In the genomic region with DNA sequence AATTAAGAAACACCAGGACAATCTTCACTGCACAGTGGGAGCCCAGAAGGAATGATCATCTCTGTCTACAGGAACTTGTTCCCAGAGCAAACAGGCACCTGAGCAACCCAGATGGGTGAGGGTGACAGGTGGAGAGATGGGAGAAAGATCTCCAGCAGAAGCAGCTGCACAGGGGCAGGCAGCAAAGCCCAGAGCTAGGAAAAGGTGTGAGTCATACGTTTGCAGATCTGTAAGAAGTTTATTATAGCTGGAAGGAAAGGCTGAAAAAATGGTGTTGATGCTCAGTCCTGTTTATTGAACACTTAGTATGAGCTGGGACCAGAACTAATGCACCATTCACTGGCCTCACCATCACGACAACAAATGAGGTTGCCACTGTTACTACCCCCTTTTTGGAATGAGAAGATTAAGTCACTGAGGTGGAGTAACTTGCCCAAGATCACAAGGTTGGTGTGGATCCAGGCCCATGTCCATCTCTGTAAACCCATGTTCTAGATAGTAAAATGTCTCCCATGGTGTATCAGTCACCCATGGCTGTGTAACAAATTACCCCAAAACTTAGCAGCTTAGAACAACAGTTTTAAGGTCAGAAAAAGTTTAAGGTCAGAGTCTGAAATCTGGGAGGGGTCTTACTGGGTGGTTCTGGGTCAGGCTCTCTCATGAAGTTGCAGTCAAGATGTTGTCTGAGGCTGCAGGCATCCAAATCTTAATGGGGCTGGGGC, we compare ENCODE assay signal across 20 cellular contexts.
DNase-seq lines count a peak whose midpoint lies in the region; ATAC-seq and TF ChIP-seq lines count a peak whose summit lies in the region.
"Had no signal": no experiment of that assay in that cellular context is flagged by ENCODE, and none has a peak within 500 bp of the region (broad histone marks: within the 10 kb centered on the region; RNA-seq: fewer than 3 reads in every experiment).

No MANE protein-coding gene starts in this region.

- no peaks in the 10 kb centered on the region for H3K36me3 ChIP-seq in GM23248 (ENCODE audit: low read depth)
- H3K36me3 ChIP-seq in body of pancreas (replicated peaks in 1 of 2; ENCODE audit: insufficient read depth in 1 of 2, low read depth in 2 of 2) = no peaks in the 10 kb centered on the region
- H3K36me3 ChIP-seq: esophagus squamous epithelium, suprapubic skin had no signal

- H3K79me2 ChIP-seq in GM23248 (ENCODE audit: insufficient read depth) = no peaks in the 10 kb centered on the region
- H3K79me2 ChIP-seq: parathyroid adenoma had no signal

- ATAC-seq in body of pancreas = no peak
- no peak for ATAC-seq in HG03571 (IDR thresholded peaks at IDR 0.05; ENCODE audit: unreplicated experiment)
- ATAC-seq: sciatic nerve had no signal

- peaks cover 18% of the 10 kb centered on the region for H3K4me1 ChIP-seq in GM23248 (ENCODE audit: insufficient read depth)
- H3K4me1 ChIP-seq in body of pancreas = no peaks in the 10 kb centered on the region

- no peak for TF ChIP-seq POLR2A in body of pancreas (IDR thresholded peaks at IDR 0.05)

- 81 to 88% methylated on average over 2 of the region's 2 CpGs for whole genome bisulfite sequencing in GM23248 (ENCODE audit: low coverage in 1 of 2, low lambda C conversion rate in 2 of 2, missing lambda C conversion rate in 2 of 2), 2 experiments
- WGBS in body of pancreas, 2 donors = 87 to 88% methylated on average over 2 of the region's 2 CpGs

- peaks cover 10% of the 10 kb centered on the region; the same call in 1 of the 2 replicates for H3F3A ChIP-seq in GM23248 (ENCODE audit: insufficient read depth)

- no peak for TF ChIP-seq CTCF in VCaP (conservative IDR thresholded peaks at IDR 0.05)
- no peak for TF ChIP-seq CTCF in fibroblast of villous mesenchyme (IDR thresholded peaks at IDR 0.05; ENCODE audit: insufficient read depth, low read depth, low read length)
- TF ChIP-seq CTCF in body of pancreas (IDR thresholded peaks at IDR 0.05) = no peak

- H3K9ac ChIP-seq in GM23248 = no peak overlapping the region
- H3K9ac ChIP-seq: parathyroid adenoma had no signal

- no peaks in the 10 kb centered on the region for H3K9me2 ChIP-seq in GM23248 (ENCODE audit: insufficient read depth)

- H3K27me3 ChIP-seq in GM23248 (replicated peaks; ENCODE audit: insufficient read depth) (no peaks in the 10 kb centered on the region), body of pancreas (no peaks in the 10 kb centered on the region)
- H3K27me3 ChIP-seq: suprapubic skin had no signal

- H3K27ac ChIP-seq in GM23248 (no peak overlapping the region), VCaP (peak overlapping the region; percentile 73; the same call in 1 of the 2 replicates), body of pancreas (no peak overlapping the region)
- H3K27ac ChIP-seq: parathyroid adenoma, suprapubic skin had no signal

- in situ Hi-C loops in GM23248 (cut with MboI) = no loop called here

- DNase-seq in COLO668 (lab: John Stamatoyannopoulos, UW; ENCODE audit: unreplicated experiment) = peak; percentile 50
- peak; percentile 54 for DNase-seq in GM23248
- peak; percentile 5 for DNase-seq in fibroblast of villous mesenchyme (ENCODE audit: low read depth)
- DNase-seq in body of pancreas = no peak
- no peak for DNase-seq in NCI-H82 treated with DMSO at 0.1 percent for 48 hours (lab: John Stamatoyannopoulos, UW; ENCODE audit: unreplicated experiment)
- DNase-seq: activated CD4-positive, alpha-beta T cell treated with anti-CD3 and anti-CD28 coated beads, Interleukin-2, amount 50 U/mL, for 1 hour; activated CD8-positive, alpha-beta memory T cell treated with anti-CD3 and anti-CD28 coated beads, Interleukin-2, amount 50 U/mL, for 48 hours; activated effector memory CD4-positive, alpha-beta T cell treated with anti-CD3 and anti-CD28 coated beads, Interleukin-2, amount 50 U/mL, for 16 hours; CD4-positive, CD25-positive, alpha-beta regulatory T cell; esophagus squamous epithelium; KBM-7; natural killer cell; NCI-H2081; NCI-H524 treated with DMSO at 0.1 percent for 48 hours; SHP77 had no signal

- H3K4me3 ChIP-seq in GM23248 (no peak overlapping the region), fibroblast of villous mesenchyme (ENCODE audit: low read depth, low read length) (no peak overlapping the region), body of pancreas (no peak overlapping the region)
- H3K4me3 ChIP-seq: esophagus squamous epithelium, suprapubic skin had no signal

- H3K4me2 ChIP-seq in GM23248 (ENCODE audit: unreplicated experiment) = no peak overlapping the region

- intact Hi-C loops in body of pancreas (cut with DNase I) = no loop called here

- H3K9me3 ChIP-seq in GM23248 (ENCODE audit: low read depth) (no peaks in the 10 kb centered on the region), body of pancreas (no peaks in the 10 kb centered on the region)
- H3K9me3 ChIP-seq: esophagus squamous epithelium, suprapubic skin had no signal

- no peak overlapping the region for H2AFZ ChIP-seq in GM23248
- H2AFZ ChIP-seq: parathyroid adenoma had no signal

- H4K20me1 ChIP-seq in GM23248 (ENCODE audit: insufficient read depth) = no peaks in the 10 kb centered on the region

Comparison
In these comparisons a context has a peak if more than half of its experiments do, and no peak if none do; other contexts are left out.
1. DNase-seq: peak in COLO668 (single experiment), GM23248 (single experiment) and fibroblast of villous mesenchyme (single experiment); none in body of pancreas (0 of 4) and NCI-H82 treated with DMSO at 0.1 percent for 48 hours (single experiment).